Comparison of ENCODE assay signal across 8 cellular contexts in the genomic region with DNA sequence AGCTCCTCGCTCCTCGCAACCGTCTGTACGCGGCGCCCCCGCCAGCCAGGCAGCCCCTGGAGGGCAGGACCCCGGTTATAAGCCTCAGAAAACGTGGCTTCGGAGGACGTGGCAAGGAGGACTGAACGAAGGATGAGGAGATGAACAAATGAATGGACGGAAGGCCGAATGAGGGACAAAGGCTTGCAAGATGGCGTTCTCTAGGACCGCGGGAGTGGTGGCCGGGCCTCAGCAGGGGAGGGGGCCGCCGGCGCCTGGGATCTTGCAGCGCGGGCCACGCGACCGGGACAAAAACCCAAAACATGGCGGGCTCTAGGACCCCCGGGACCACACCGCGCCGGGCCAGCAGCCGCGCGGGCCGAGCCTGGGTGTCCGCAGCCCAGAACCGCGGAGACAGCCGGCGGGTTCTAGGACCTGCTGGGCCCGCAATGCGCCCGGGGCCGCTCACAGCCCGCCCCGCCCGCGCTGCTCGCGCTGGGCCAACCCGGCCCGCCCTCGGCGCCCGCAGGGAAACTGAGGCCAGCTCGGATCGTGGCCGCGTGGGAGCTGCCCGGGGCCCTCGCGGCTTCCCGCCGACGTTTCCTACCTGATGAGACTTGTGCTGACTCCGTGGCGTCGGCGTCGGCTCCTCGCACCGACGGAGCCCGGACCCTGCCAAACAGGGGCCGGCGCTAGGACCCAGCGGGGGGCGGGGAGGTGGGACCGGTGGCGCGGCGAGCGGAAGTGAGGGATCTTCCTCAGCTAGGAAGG. TPM values are rescaled to one million over a fixed set of nuclear protein-coding genes. Genes with fewer than 3 reads are reported as not detected.
DNase-seq lines count a peak whose midpoint lies in the region; ATAC-seq and TF ChIP-seq lines count a peak whose summit lies in the region.

No MANE protein-coding gene starts in this region.

- peak overlapping the region; percentile 94 for H3K4me3 Mint-ChIP-seq in activated naive CD4-positive, alpha-beta T cell treated with anti-CD3 and anti-CD28 coated beads for 36 hours

- peak overlapping the region; percentile 83 to 98 (median 96) for H3K27ac ChIP-seq in gastroesophageal sphincter
- peak overlapping the region; percentile 89 for H3K27ac ChIP-seq in substantia nigra (ENCODE audit: low read depth, low read length, poor library complexity, severe bottlenecking)

- peak; percentile 45 for DNase-seq in GF-D8 (lab: John Stamatoyannopoulos, UW)
- DNase-seq in HAP-1 (ENCODE audit: low spot score in 2 of 2), result peak; percentile 89 to 96
- DNase-seq in MG63, result peak; percentile 97
- DNase-seq in SK-MEL-5 (ENCODE audit: low read depth, low spot score), result peak; percentile 87
- DNase-seq in activated naive CD4-positive, alpha-beta T cell treated with anti-CD3 and anti-CD28 coated beads for 36 hours, result peak; percentile 94
- DNase-seq in nucleus accumbens (lab: John Stamatoyannopoulos, UW), result peak; percentile 51 to 95 (median 88)
- DNase-seq in substantia nigra (lab: John Stamatoyannopoulos, UW), result peak; percentile 55 to 96 (median 88)

- H3K4me1 Mint-ChIP-seq in activated naive CD4-positive, alpha-beta T cell treated with anti-CD3 and anti-CD28 coated beads for 36 hours (ENCODE audit: low read depth), result peaks cover 36% of the 10 kb centered on the region

- intact Hi-C loops in activated naive CD4-positive, alpha-beta T cell treated with anti-CD3 and anti-CD28 coated beads for 36 hours (cut with micrococcal nuclease), result loop anchor here (1.0 to 10.0 kb wide), 5 partner anchors 106 to 796 kb away; no protein-coding TSS in a partner anchor

- CTCF ChIA-PET in activated naive CD4-positive, alpha-beta T cell treated with anti-CD3 and anti-CD28 coated beads for 36 hours (lab: Charles Lee), result interaction anchor here (0.6 to 1.7 kb wide), 4 partner anchors 20 to 131 kb away, joined by 3 to 6 read pairs (median 3); a partner anchor contains a TSS

- no peaks in the 10 kb centered on the region for H3K27me3 Mint-ChIP-seq in activated naive CD4-positive, alpha-beta T cell treated with anti-CD3 and anti-CD28 coated beads for 36 hours (ENCODE audit: low read depth)

- H3K36me3 Mint-ChIP-seq in activated naive CD4-positive, alpha-beta T cell treated with anti-CD3 and anti-CD28 coated beads for 36 hours (ENCODE audit: low read depth), result peaks cover 19% of the 10 kb centered on the region

- in situ Hi-C loops in HAP-1 (cut with MboI; ENCODE audit: low sequenced_read_pairs) (no loop called here), SK-MEL-5 (cut with HindIII; ENCODE audit: low pct_unique_long_range_greater_than_20kb, low sequenced_read_pairs) (no loop called here)

- H3K27ac Mint-ChIP-seq in activated naive CD4-positive, alpha-beta T cell treated with anti-CD3 and anti-CD28 coated beads for 36 hours, result peak overlapping the region; percentile 93

- H3K4me3 ChIP-seq in HAP-1 (peak overlapping the region; percentile 92), MG63 (peak overlapping the region; percentile 94), gastroesophageal sphincter (peak overlapping the region; percentile 78 to 89)

- peak; percentile 90 for ATAC-seq in gastroesophageal sphincter

- H3K36me3 ChIP-seq in HAP-1 (replicated peaks) (peaks cover 16% of the 10 kb centered on the region), MG63 (peaks cover 32% of the 10 kb centered on the region), gastroesophageal sphincter (peaks cover 0 to 23% of the 10 kb centered on the region in 2 donors)

- WGBS in gastroesophageal sphincter (ENCODE audit: low coverage in 1 of 2), 2 donors, result 0% methylated on average over 3 to 5 of the region's 83 CpGs

- TF ChIP-seq CTCF in gastroesophageal sphincter (IDR thresholded peaks at IDR 0.05), result no peak

- H3K9me3 ChIP-seq in HAP-1 (no peaks in the 10 kb centered on the region), MG63 (no peaks in the 10 kb centered on the region), gastroesophageal sphincter (no peaks in the 10 kb centered on the region)

- H3K27me3 ChIP-seq in HAP-1 (ENCODE audit: low read depth) (no peaks in the 10 kb centered on the region), MG63 (no peaks in the 10 kb centered on the region), gastroesophageal sphincter (no peaks in the 10 kb centered on the region)

- H3K9me3 Mint-ChIP-seq in activated naive CD4-positive, alpha-beta T cell treated with anti-CD3 and anti-CD28 coated beads for 36 hours, result no peaks in the 10 kb centered on the region

- H3K4me1 ChIP-seq in HAP-1, result peaks cover 7% of the 10 kb centered on the region; the same call in 1 of the 2 replicates
- H3K4me1 ChIP-seq in gastroesophageal sphincter, result peaks cover 5 to 39% (median 17%) of the 10 kb centered on the region in 3 donors

- no peak for TF ChIP-seq EP300 in gastroesophageal sphincter (IDR thresholded peaks at IDR 0.05)

- peak in 1 of 2 donors; percentile 15 for TF ChIP-seq POLR2A in gastroesophageal sphincter (IDR thresholded peaks at IDR 0.05)

RNA-seq across cellular contexts. Expression of a gene that starts 0.8 kb away (rescaled TPM):
- 34.1 and 47.4 TPM in 2 replicates for total RNA-seq in MG63 (2014; rRNA removed; shearing (Covaris generic); ENCODE audit: low replicate concordance)
- 9.3 TPM in 2 replicates for total RNA-seq in SK-MEL-5 (2014; rRNA removed; shearing (Covaris generic))
- 17.0 and 18.0 TPM in 2 replicates for polyA plus RNA-seq in SK-MEL-5 (2015; cell fraction: cytosol; rRNA removed)
- 8.1 and 13.7 TPM in 2 replicates for polyA plus RNA-seq in SK-MEL-5 (2015; cell fraction: nucleus; rRNA removed)
- 10 to 100 TPM in 1 of 2 experiments, 1 to 10 TPM in 1; 9.5 to 10.1 TPM for total RNA-seq in activated naive CD4-positive, alpha-beta T cell treated with anti-CD3 and anti-CD28 coated beads for 36 hours
- 10 to 100 TPM in 3 of 4 donors, 1 to 10 TPM in 1; 8.6 to 22.5 (median 12.6) TPM for total RNA-seq in gastroesophageal sphincter

RNA-seq across cellular contexts. Expression of a gene that starts 1.0 kb away (rescaled TPM):
- 11.4 and 11.5 TPM in 2 replicates for total RNA-seq in MG63 (2014; rRNA removed; shearing (Covaris generic); ENCODE audit: low replicate concordance)
- 9.0 and 9.3 TPM in 2 replicates for total RNA-seq in SK-MEL-5 (2014; rRNA removed; shearing (Covaris generic))
- polyA plus RNA-seq in SK-MEL-5 (2015; cell fraction: cytosol; rRNA removed), result 9.8 and 10.7 TPM in 2 replicates
- 21.1 and 32.1 TPM in 2 replicates for polyA plus RNA-seq in SK-MEL-5 (2015; cell fraction: nucleus; rRNA removed)
- 10 to 100 TPM; 16.7 to 17.4 TPM for total RNA-seq in activated naive CD4-positive, alpha-beta T cell treated with anti-CD3 and anti-CD28 coated beads for 36 hours
- 10 to 100 TPM; 10.9 to 16.9 (median 13.6) TPM for total RNA-seq in gastroesophageal sphincter

RNA-seq across cellular contexts. Expression of a gene that starts 15.5 kb away (rescaled TPM):
- total RNA-seq in MG63 (2014; rRNA removed; shearing (Covaris generic); ENCODE audit: low replicate concordance), result 1.7 and 1.9 TPM in 2 replicates
- 0.40 and 0.50 TPM in 2 replicates for total RNA-seq in SK-MEL-5 (2014; rRNA removed; shearing (Covaris generic))
- polyA plus RNA-seq in SK-MEL-5 (2015; cell fraction: cytosol; rRNA removed), result 1.4 and 2.0 TPM in 2 replicates
- 14.5 and 15.1 TPM in 2 replicates for polyA plus RNA-seq in SK-MEL-5 (2015; cell fraction: nucleus; rRNA removed)
- total RNA-seq in activated naive CD4-positive, alpha-beta T cell treated with anti-CD3 and anti-CD28 coated beads for 36 hours, result 1 to 10 TPM; 4.1 to 5.2 TPM
- 1 to 10 TPM in 3 of 4 donors, under 1 TPM in 1; 0.25 to 4.4 (median 2.6) TPM for total RNA-seq in gastroesophageal sphincter

RNA-seq across cellular contexts. Expression of a gene that starts 21.3 kb away (rescaled TPM):
- 146 and 155 TPM in 2 replicates for total RNA-seq in MG63 (2014; rRNA removed; shearing (Covaris generic); ENCODE audit: low replicate concordance)
- total RNA-seq in SK-MEL-5 (2014; rRNA removed; shearing (Covaris generic)), result 206 and 219 TPM in 2 replicates
- polyA plus RNA-seq in SK-MEL-5 (2015; cell fraction: cytosol; rRNA removed), result 377 and 562 TPM in 2 replicates
- 46.8 and 55.2 TPM in 2 replicates for polyA plus RNA-seq in SK-MEL-5 (2015; cell fraction: nucleus; rRNA removed)
- 10 to 100 TPM; 43.4 to 47.8 TPM for total RNA-seq in activated naive CD4-positive, alpha-beta T cell treated with anti-CD3 and anti-CD28 coated beads for 36 hours
- 100 to 1,000 TPM in 3 of 4 donors, 10 to 100 TPM in 1; 93.6 to 119 (median 107) TPM for total RNA-seq in gastroesophageal sphincter

RNA-seq across cellular contexts. Expression of a gene that starts 34.9 kb away (rescaled TPM):
- 24.1 and 42.5 TPM in 2 replicates for total RNA-seq in MG63 (2014; rRNA removed; shearing (Covaris generic); ENCODE audit: low replicate concordance)
- total RNA-seq in SK-MEL-5 (2014; rRNA removed; shearing (Covaris generic)), result 23.6 and 27.2 TPM in 2 replicates
- polyA plus RNA-seq in SK-MEL-5 (2015; cell fraction: cytosol; rRNA removed), result 49.3 and 54.8 TPM in 2 replicates
- polyA plus RNA-seq in SK-MEL-5 (2015; cell fraction: nucleus; rRNA removed), result 38.8 and 42.2 TPM in 2 replicates
- 10 to 100 TPM; 21.3 to 23.1 TPM for total RNA-seq in activated naive CD4-positive, alpha-beta T cell treated with anti-CD3 and anti-CD28 coated beads for 36 hours
- total RNA-seq in gastroesophageal sphincter, result 10 to 100 TPM; 26.5 to 70.2 (median 39.8) TPM

Comparison
In these comparisons a context has a peak if more than half of its experiments do, and no peak if none do; other contexts are left out.
1. Peak in every context shown above with its lines: DNase-seq, ATAC-seq, H3K4me3 ChIP-seq and H3K27ac ChIP-seq.
2. DNase-seq: peak in every context shown above with its lines; median percentile 97 in MG63; 94 in activated naive CD4-positive, alpha-beta T cell treated with anti-CD3 and anti-CD28 coated beads for 36 hours; 92 in HAP-1; 88 in nucleus accumbens; 88 in substantia nigra; 87 in SK-MEL-5; 45 in GF-D8.